Comparison of ENCODE assay signal across 1 cellular context in the genomic region with DNA sequence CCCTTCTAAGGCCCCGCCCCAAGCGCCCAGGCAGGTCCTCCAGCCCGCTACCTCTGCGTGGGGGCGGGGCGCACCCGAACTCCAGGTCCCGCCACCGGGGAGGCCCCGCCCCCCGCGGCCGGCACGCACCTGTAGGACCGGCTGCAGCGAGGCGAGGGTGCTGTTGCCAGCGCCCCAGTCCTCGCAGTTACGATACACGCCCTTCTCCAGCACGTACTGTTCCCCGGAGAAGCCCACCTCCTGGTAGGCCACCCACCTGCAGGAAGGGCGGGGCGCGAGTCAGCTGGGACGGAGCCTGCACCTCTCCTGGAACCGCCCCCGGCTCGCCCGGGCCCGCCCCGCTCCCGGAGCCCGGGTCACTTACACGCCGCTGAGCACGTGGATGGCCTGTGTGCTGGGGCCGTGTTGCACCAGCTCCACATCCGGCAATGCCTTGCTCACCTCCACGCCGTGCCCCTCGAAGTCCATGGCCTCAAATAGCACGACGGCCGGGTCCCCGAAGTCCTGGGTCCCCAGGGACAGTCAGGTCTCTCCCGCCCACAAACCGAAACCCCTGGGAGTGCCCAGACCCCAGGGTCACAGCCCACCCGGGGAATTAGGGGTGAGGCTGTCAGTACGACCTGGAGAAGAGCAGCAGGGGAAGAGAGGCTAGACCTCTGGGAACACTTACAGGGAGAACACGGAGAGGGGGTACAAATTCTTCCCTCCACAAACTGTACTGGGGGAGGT.
TF ChIP-seq lines count a peak whose summit lies in the region.

No MANE protein-coding gene starts in this region.

TF ChIP-seq in K562, 482 proteins besides CTCF, POLR2A, EP300 and RAD21 (continued from another document and continues in another):
- TF ChIP-seq, protein P1, sequence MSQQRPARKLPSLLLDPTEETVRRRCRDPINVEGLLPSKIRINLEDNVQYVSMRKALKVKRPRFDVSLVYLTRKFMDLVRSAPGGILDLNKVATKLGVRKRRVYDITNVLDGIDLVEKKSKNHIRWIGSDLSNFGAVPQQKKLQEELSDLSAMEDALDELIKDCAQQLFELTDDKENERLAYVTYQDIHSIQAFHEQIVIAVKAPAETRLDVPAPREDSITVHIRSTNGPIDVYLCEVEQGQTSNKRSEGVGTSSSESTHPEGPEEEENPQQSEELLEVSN (IDR thresholded peaks at IDR 0.05; ENCODE audit: borderline replicate concordance in 1 of 2, extremely low read depth in 1 of 2, insufficient read depth in 1 of 2, insufficient read length in 1 of 2, low read depth in 1 of 2, low read length in 1 of 2, poor library complexity in 1 of 2, severe bottlenecking in 1 of 2): peak; percentile 94 to 99
- TF ChIP-seq HDAC8 (tag; IDR thresholded peaks at IDR 0.05) (peak; percentile 99), HNRNPK (IDR thresholded peaks at IDR 0.05; ENCODE audit: low read depth, low read length, poor library complexity, severe bottlenecking) (no peak), CHAMP1 (IDR thresholded peaks at IDR 0.05) (no peak), DMBX1 (CRISPR knock-in tag; IDR thresholded peaks at IDR 0.05; ENCODE audit: borderline replicate concordance) (peak; percentile 99), TAF1 (IDR thresholded peaks at IDR 0.05; ENCODE audit: control insufficient read depth, extremely low read depth, insufficient read depth, low read length, severe bottlenecking) (peak; percentile 41), CREBBP (IDR thresholded peaks at IDR 0.05; ENCODE audit: low read depth, low read length) (no peak), CBX2 (IDR thresholded peaks at IDR 0.05; ENCODE audit: insufficient read depth, low read length, poor library complexity, severe bottlenecking) (no peak), CREB3 (tag; conservative IDR thresholded peaks at IDR 0.05; ENCODE audit: low read depth) (peak; percentile 94), TAF7 (tag; IDR thresholded peaks at IDR 0.05) (peak; percentile 87), ZNF239 (CRISPR knock-in tag; IDR thresholded peaks at IDR 0.05) (peak; percentile 88), RBFOX2 (IDR thresholded peaks at IDR 0.05; ENCODE audit: low read depth, low read length) (peak; percentile 94), PPARD (CRISPR knock-in tag; IDR thresholded peaks at IDR 0.05) (peak; percentile 72; the same call in 1 of the 2 replicates), MAX (CRISPR knock-in tag; IDR thresholded peaks at IDR 0.05) (peak; percentile 100), CUX1 (CRISPR knock-in tag; IDR thresholded peaks at IDR 0.05) (no peak), SAFB (IDR thresholded peaks at IDR 0.05; ENCODE audit: borderline replicate concordance, low read depth, low read length) (no peak; the same call in 1 of the 2 replicates), TOE1 (IDR thresholded peaks at IDR 0.05; ENCODE audit: borderline replicate concordance) (peak; percentile 80; the same call in 1 of the 2 replicates), TOE1 (CRISPR knock-in tag; IDR thresholded peaks at IDR 0.05; ENCODE audit: borderline replicate concordance, low read depth) (no peak), PTBP1 (IDR thresholded peaks at IDR 0.05; ENCODE audit: low read depth, low read length) (no peak), ARHGAP35 (IDR thresholded peaks at IDR 0.05; ENCODE audit: partially characterized antibody) (no peak), NUFIP1 (IDR thresholded peaks at IDR 0.05; ENCODE audit: partially characterized antibody) (peak; percentile 93), POLR3A (IDR thresholded peaks at IDR 0.05; ENCODE audit: borderline replicate concordance, extremely low read depth, insufficient read depth, insufficient read length) (no peak), ATF7 (IDR thresholded peaks at IDR 0.05) (peak; percentile 85), ZNF212 (CRISPR knock-in tag; IDR thresholded peaks at IDR 0.05) (peak; percentile 90; the same call in 1 of the 2 replicates), MTF1 (CRISPR knock-in tag; IDR thresholded peaks at IDR 0.05; ENCODE audit: borderline replicate concordance) (peak; percentile 79; the same call in 1 of the 2 replicates), ZNF143 (CRISPR knock-in tag; IDR thresholded peaks at IDR 0.05) (peak; percentile 64; the same call in 1 of the 2 replicates), HNRNPL (IDR thresholded peaks at IDR 0.05; ENCODE audit: low read depth, low read length) (0 out of 2 replicates have a peak, but pooled peaks have one; percentile 56), ZNF518B (CRISPR knock-in tag; IDR thresholded peaks at IDR 0.05) (no peak), HIVEP1 (CRISPR knock-in tag; IDR thresholded peaks at IDR 0.05) (peak; percentile 94), NELFE (IDR thresholded peaks at IDR 0.05; ENCODE audit: insufficient read depth, insufficient read length) (no peak), HOMEZ (CRISPR knock-in tag; IDR thresholded peaks at IDR 0.05) (peak; percentile 95; the same call in 1 of the 2 replicates), ZNF589 (CRISPR knock-in tag; IDR thresholded peaks at IDR 0.05; ENCODE audit: low read depth) (peak; percentile 100), LARP7 (IDR thresholded peaks at IDR 0.05) (no peak)
- TF ChIP-seq, protein P2, sequence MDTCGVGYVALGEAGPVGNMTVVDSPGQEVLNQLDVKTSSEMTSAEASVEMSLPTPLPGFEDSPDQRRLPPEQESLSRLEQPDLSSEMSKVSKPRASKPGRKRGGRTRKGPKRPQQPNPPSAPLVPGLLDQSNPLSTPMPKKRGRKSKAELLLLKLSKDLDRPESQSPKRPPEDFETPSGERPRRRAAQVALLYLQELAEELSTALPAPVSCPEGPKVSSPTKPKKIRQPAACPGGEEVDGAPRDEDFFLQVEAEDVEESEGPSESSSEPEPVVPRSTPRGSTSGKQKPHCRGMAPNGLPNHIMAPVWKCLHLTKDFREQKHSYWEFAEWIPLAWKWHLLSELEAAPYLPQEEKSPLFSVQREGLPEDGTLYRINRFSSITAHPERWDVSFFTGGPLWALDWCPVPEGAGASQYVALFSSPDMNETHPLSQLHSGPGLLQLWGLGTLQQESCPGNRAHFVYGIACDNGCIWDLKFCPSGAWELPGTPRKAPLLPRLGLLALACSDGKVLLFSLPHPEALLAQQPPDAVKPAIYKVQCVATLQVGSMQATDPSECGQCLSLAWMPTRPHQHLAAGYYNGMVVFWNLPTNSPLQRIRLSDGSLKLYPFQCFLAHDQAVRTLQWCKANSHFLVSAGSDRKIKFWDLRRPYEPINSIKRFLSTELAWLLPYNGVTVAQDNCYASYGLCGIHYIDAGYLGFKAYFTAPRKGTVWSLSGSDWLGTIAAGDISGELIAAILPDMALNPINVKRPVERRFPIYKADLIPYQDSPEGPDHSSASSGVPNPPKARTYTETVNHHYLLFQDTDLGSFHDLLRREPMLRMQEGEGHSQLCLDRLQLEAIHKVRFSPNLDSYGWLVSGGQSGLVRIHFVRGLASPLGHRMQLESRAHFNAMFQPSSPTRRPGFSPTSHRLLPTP (IDR thresholded peaks at IDR 0.05; ENCODE audit: borderline replicate concordance, extremely low read depth, insufficient read length): no peak
- TF ChIP-seq, protein P3, sequence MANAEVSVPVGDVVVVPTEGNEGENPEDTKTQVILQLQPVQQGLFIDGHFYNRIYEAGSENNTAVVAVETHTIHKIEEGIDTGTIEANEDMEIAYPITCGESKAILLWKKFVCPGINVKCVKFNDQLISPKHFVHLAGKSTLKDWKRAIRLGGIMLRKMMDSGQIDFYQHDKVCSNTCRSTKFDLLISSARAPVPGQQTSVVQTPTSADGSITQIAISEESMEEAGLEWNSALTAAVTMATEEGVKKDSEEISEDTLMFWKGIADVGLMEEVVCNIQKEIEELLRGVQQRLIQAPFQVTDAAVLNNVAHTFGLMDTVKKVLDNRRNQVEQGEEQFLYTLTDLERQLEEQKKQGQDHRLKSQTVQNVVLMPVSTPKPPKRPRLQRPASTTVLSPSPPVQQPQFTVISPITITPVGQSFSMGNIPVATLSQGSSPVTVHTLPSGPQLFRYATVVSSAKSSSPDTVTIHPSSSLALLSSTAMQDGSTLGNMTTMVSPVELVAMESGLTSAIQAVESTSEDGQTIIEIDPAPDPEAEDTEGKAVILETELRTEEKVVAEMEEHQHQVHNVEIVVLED (CRISPR knock-in tag; IDR thresholded peaks at IDR 0.05): peak; percentile 65
